In the genomic region with DNA sequence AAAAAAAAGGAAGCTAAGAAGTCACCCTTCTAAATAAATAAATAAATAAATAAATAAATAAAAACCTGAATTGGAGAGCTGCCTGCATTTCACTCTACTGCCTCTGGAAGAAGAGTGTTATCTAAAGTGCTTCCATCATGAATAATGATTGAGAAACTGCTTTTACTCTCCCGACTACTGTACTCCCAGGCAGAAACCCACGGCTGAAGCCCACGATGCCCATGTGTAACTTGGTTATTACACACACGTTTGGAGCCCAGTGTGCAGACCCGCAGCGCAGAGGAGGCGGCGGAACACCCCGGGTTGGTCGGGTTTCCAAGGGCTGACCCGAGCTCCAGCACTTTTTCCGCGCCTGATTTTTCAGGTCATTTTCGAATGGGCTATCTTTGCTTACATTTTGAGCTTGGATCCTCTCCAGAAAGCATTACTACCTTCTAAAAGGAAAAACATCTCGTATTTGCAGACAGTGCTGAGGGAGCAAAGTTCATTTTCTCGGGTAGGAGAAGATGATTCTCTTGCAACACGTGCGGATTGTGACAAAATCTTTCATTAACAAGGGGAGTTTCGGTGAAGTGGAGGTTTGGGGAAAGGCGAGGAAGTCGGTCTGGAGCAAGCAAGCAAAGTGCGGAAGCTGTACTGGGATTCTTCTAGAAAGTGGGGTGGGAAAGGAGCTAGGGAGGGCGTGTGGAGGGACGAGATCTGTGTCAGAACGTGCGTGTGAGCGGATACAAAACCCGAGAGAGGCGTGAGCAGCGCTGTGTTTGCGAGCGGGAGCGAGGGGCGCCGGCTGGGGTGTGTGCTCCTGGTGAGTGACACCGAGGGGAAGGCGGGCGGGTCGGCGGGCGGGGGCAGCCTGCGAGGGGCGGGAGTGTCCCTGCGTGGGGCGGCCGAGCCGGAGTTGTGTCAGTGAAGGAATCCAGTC, we compare ENCODE assay signal across 1 cellular context.
TF ChIP-seq lines count a peak whose summit lies in the region.

A gene with protein sequence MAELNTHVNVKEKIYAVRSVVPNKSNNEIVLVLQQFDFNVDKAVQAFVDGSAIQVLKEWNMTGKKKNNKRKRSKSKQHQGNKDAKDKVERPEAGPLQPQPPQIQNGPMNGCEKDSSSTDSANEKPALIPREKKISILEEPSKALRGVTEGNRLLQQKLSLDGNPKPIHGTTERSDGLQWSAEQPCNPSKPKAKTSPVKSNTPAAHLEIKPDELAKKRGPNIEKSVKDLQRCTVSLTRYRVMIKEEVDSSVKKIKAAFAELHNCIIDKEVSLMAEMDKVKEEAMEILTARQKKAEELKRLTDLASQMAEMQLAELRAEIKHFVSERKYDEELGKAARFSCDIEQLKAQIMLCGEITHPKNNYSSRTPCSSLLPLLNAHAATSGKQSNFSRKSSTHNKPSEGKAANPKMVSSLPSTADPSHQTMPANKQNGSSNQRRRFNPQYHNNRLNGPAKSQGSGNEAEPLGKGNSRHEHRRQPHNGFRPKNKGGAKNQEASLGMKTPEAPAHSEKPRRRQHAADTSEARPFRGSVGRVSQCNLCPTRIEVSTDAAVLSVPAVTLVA (plus strand): TSS at position 897 of the 922 bp plus-strand sequence. CDS start 82,552 bp downstream, outside the sequence.

TF ChIP-seq in HepG2, 621 proteins besides CTCF, POLR2A, EP300 and RAD21 (continued from another document and continues in another):
- TF ChIP-seq, protein P1, sequence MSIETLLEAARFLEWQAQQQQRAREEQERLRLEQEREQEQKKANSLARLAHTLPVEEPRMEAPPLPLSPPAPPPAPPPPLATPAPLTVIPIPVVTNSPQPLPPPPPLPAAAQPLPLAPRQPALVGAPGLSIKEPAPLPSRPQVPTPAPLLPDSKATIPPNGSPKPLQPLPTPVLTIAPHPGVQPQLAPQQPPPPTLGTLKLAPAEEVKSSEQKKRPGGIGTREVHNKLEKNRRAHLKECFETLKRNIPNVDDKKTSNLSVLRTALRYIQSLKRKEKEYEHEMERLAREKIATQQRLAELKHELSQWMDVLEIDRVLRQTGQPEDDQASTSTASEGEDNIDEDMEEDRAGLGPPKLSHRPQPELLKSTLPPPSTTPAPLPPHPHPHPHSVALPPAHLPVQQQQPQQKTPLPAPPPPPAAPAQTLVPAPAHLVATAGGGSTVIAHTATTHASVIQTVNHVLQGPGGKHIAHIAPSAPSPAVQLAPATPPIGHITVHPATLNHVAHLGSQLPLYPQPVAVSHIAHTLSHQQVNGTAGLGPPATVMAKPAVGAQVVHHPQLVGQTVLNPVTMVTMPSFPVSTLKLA (IDR thresholded peaks at IDR 0.05), result peak; percentile 77
- TF ChIP-seq ATF7-NPFF (CRISPR knock-in tag; IDR thresholded peaks at IDR 0.05; ENCODE audit: low read depth) (peak; percentile 71; the same call in 1 of the 2 replicates), HOXD1 (CRISPR knock-in tag; IDR thresholded peaks at IDR 0.05) (no peak), ZSCAN9 (CRISPR knock-in tag; IDR thresholded peaks at IDR 0.05; ENCODE audit: borderline replicate concordance) (peak; percentile 82; the same call in 1 of the 2 replicates), ZNF549 (CRISPR knock-in tag; IDR thresholded peaks at IDR 0.05) (no peak), ZNF333 (CRISPR knock-in tag; IDR thresholded peaks at IDR 0.05; ENCODE audit: borderline replicate concordance) (no peak), CBX5 (CRISPR knock-in tag; IDR thresholded peaks at IDR 0.05; ENCODE audit: borderline replicate concordance) (peak; percentile 57; the same call in 1 of the 2 replicates), TARDBP (CRISPR knock-in tag; IDR thresholded peaks at IDR 0.05) (peak; percentile 63; the same call in 1 of the 2 replicates), TOPORS (CRISPR knock-in tag; IDR thresholded peaks at IDR 0.05) (peak; percentile 69; the same call in 1 of the 2 replicates), HIVEP1 (CRISPR knock-in tag; IDR thresholded peaks at IDR 0.05) (no peak), PCBP1 (IDR thresholded peaks at IDR 0.05; ENCODE audit: borderline replicate concordance, low read depth, low read length) (0 out of 2 replicates have a peak, but pooled peaks have one; percentile 75), ZNF674 (CRISPR knock-in tag; IDR thresholded peaks at IDR 0.05; ENCODE audit: low read depth) (no peak), ZNF317 (CRISPR knock-in tag; IDR thresholded peaks at IDR 0.05) (no peak), ZNF75D (CRISPR knock-in tag; IDR thresholded peaks at IDR 0.05; ENCODE audit: borderline replicate concordance) (no peak), SMAD1 (CRISPR knock-in tag; IDR thresholded peaks at IDR 0.05; ENCODE audit: borderline replicate concordance, low read depth) (no peak; the same call in 1 of the 2 replicates), ARHGAP35 (CRISPR knock-in tag; IDR thresholded peaks at IDR 0.05; ENCODE audit: borderline replicate concordance) (peak; percentile 69), ZFP62 (CRISPR knock-in tag; IDR thresholded peaks at IDR 0.05) (no peak), ZC3H4 (CRISPR knock-in tag; IDR thresholded peaks at IDR 0.05; ENCODE audit: borderline replicate concordance) (peak; percentile 83; the same call in 1 of the 2 replicates), CBFB (CRISPR knock-in tag; IDR thresholded peaks at IDR 0.05) (peak; percentile 33), KAT2B (IDR thresholded peaks at IDR 0.05; ENCODE audit: borderline replicate concordance, low read depth, low read length) (no peak), FLYWCH1 (CRISPR knock-in tag; IDR thresholded peaks at IDR 0.05) (0 out of 2 replicates have a peak, but pooled peaks have one; percentile 54), ZNF121 (CRISPR knock-in tag; IDR thresholded peaks at IDR 0.05) (peak; percentile 47; the same call in 1 of the 2 replicates), SSRP1 (CRISPR knock-in tag; IDR thresholded peaks at IDR 0.05) (peak; percentile 72; the same call in 1 of the 2 replicates), SP5 (CRISPR knock-in tag; IDR thresholded peaks at IDR 0.05; ENCODE audit: borderline replicate concordance, low read depth) (peak; percentile 61; the same call in 1 of the 2 replicates), NFIB (CRISPR knock-in tag; IDR thresholded peaks at IDR 0.05; ENCODE audit: borderline replicate concordance) (no peak), MAFF (IDR thresholded peaks at IDR 0.05; ENCODE audit: low read depth, low read length) (peak; percentile 58; the same call in 1 of the 2 replicates), ONECUT2 (CRISPR knock-in tag; IDR thresholded peaks at IDR 0.05) (no peak; the same call in 1 of the 2 replicates), PCBP2 (optimal IDR thresholded peaks at IDR 0.05; ENCODE audit: low read depth, low read length, poor library complexity, severe bottlenecking) (no peak), HNF4G (IDR thresholded peaks at IDR 0.05; ENCODE audit: borderline replicate concordance, low read depth, low read length) (peak; percentile 63; the same call in 1 of the 2 replicates), HNF4G (CRISPR knock-in tag; IDR thresholded peaks at IDR 0.05; ENCODE audit: borderline replicate concordance, low read depth) (peak; percentile 54; the same call in 1 of the 2 replicates), FOXK1 (CRISPR knock-in tag; IDR thresholded peaks at IDR 0.05; ENCODE audit: borderline replicate concordance, low read depth) (peak; percentile 73), MAZ (IDR thresholded peaks at IDR 0.05; ENCODE audit: borderline replicate concordance, low read depth, low read length) (peak; percentile 39), MAZ (CRISPR knock-in tag; IDR thresholded peaks at IDR 0.05; ENCODE audit: low read depth) (peak; percentile 65)
- TF ChIP-seq, protein P2, sequence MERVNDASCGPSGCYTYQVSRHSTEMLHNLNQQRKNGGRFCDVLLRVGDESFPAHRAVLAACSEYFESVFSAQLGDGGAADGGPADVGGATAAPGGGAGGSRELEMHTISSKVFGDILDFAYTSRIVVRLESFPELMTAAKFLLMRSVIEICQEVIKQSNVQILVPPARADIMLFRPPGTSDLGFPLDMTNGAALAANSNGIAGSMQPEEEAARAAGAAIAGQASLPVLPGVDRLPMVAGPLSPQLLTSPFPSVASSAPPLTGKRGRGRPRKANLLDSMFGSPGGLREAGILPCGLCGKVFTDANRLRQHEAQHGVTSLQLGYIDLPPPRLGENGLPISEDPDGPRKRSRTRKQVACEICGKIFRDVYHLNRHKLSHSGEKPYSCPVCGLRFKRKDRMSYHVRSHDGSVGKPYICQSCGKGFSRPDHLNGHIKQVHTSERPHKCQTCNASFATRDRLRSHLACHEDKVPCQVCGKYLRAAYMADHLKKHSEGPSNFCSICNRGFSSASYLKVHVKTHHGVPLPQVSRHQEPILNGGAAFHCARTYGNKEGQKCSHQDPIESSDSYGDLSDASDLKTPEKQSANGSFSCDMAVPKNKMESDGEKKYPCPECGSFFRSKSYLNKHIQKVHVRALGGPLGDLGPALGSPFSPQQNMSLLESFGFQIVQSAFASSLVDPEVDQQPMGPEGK (CRISPR knock-in tag; IDR thresholded peaks at IDR 0.05), result peak; percentile 72
- TF ChIP-seq, protein P3, sequence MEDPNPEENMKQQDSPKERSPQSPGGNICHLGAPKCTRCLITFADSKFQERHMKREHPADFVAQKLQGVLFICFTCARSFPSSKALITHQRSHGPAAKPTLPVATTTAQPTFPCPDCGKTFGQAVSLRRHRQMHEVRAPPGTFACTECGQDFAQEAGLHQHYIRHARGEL (CRISPR knock-in tag; IDR thresholded peaks at IDR 0.05), result no peak
- TF ChIP-seq, protein P4, sequence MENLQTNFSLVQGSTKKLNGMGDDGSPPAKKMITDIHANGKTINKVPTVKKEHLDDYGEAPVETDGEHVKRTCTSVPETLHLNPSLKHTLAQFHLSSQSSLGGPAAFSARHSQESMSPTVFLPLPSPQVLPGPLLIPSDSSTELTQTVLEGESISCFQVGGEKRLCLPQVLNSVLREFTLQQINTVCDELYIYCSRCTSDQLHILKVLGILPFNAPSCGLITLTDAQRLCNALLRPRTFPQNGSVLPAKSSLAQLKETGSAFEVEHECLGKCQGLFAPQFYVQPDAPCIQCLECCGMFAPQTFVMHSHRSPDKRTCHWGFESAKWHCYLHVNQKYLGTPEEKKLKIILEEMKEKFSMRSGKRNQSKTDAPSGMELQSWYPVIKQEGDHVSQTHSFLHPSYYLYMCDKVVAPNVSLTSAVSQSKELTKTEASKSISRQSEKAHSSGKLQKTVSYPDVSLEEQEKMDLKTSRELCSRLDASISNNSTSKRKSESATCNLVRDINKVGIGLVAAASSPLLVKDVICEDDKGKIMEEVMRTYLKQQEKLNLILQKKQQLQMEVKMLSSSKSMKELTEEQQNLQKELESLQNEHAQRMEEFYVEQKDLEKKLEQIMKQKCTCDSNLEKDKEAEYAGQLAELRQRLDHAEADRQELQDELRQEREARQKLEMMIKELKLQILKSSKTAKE (CRISPR knock-in tag; IDR thresholded peaks at IDR 0.05; ENCODE audit: borderline replicate concordance), result no peak
- TF ChIP-seq, protein P5, sequence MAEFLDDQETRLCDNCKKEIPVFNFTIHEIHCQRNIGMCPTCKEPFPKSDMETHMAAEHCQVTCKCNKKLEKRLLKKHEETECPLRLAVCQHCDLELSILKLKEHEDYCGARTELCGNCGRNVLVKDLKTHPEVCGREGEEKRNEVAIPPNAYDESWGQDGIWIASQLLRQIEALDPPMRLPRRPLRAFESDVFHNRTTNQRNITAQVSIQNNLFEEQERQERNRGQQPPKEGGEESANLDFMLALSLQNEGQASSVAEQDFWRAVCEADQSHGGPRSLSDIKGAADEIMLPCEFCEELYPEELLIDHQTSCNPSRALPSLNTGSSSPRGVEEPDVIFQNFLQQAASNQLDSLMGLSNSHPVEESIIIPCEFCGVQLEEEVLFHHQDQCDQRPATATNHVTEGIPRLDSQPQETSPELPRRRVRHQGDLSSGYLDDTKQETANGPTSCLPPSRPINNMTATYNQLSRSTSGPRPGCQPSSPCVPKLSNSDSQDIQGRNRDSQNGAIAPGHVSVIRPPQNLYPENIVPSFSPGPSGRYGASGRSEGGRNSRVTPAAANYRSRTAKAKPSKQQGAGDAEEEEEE (CRISPR knock-in tag; IDR thresholded peaks at IDR 0.05; ENCODE audit: borderline replicate concordance), result no peak
- TF ChIP-seq, protein P6, sequence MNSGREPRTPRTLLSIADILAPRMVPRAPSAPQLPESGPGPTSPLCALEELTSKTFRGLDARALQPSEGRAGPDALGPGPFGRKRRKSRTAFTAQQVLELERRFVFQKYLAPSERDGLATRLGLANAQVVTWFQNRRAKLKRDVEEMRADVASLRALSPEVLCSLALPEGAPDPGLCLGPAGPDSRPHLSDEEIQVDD (CRISPR knock-in tag; IDR thresholded peaks at IDR 0.05; ENCODE audit: borderline replicate concordance), result no peak
- TF ChIP-seq, protein P7, sequence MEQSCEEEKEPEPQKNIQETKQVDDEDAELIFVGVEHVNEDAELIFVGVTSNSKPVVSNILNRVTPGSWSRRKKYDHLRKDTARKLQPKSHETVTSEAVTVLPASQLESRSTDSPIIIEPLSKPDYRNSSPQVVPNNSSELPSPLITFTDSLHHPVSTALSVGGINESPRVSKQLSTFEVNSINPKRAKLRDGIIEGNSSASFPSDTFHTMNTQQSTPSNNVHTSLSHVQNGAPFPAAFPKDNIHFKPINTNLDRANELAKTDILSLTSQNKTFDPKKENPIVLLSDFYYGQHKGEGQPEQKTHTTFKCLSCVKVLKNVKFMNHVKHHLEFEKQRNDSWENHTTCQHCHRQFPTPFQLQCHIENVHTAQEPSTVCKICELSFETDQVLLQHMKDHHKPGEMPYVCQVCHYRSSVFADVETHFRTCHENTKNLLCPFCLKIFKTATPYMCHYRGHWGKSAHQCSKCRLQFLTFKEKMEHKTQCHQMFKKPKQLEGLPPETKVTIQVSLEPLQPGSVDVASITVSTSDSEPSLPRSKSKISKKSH (CRISPR knock-in tag; IDR thresholded peaks at IDR 0.05; ENCODE audit: borderline replicate concordance), result no peak
- TF ChIP-seq, protein P8, sequence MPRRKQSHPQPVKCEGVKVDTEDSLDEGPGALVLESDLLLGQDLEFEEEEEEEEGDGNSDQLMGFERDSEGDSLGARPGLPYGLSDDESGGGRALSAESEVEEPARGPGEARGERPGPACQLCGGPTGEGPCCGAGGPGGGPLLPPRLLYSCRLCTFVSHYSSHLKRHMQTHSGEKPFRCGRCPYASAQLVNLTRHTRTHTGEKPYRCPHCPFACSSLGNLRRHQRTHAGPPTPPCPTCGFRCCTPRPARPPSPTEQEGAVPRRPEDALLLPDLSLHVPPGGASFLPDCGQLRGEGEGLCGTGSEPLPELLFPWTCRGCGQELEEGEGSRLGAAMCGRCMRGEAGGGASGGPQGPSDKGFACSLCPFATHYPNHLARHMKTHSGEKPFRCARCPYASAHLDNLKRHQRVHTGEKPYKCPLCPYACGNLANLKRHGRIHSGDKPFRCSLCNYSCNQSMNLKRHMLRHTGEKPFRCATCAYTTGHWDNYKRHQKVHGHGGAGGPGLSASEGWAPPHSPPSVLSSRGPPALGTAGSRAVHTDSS (CRISPR knock-in tag; conservative IDR thresholded peaks at IDR 0.05), result no peak
- TF ChIP-seq, protein P9, sequence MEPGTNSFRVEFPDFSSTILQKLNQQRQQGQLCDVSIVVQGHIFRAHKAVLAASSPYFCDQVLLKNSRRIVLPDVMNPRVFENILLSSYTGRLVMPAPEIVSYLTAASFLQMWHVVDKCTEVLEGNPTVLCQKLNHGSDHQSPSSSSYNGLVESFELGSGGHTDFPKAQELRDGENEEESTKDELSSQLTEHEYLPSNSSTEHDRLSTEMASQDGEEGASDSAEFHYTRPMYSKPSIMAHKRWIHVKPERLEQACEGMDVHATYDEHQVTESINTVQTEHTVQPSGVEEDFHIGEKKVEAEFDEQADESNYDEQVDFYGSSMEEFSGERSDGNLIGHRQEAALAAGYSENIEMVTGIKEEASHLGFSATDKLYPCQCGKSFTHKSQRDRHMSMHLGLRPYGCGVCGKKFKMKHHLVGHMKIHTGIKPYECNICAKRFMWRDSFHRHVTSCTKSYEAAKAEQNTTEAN (CRISPR knock-in tag; conservative IDR thresholded peaks at IDR 0.05), result peak; percentile 39; the same call in 1 of the 2 replicates
